18 cellular contexts compared by ENCODE assay signal in genomic region chr11:62129610-62130497, GRCh38.
"Had no signal": no experiment of that assay in that cellular context is flagged by ENCODE, and none has a peak within 500 bp of the region (broad histone marks: within the 10 kb centered on the region; RNA-seq: fewer than 3 reads in every experiment).

No MANE protein-coding gene starts in this region.

- H3K9me3 Mint-ChIP-seq: activated B cell treated with CpG ODN at 0.5 μM for 24 hours; naive thymus-derived CD4-positive, alpha-beta T cell had no signal

- ATAC-seq: body of pancreas; gastrocnemius medialis; naive thymus-derived CD4-positive, alpha-beta T cell had no signal

- H3K4me1 ChIP-seq: uterus had no signal

- H3K27ac Mint-ChIP-seq: activated B cell treated with CpG ODN at 0.5 μM for 24 hours, progenitor cell of endocrine pancreas had no signal

- H3K4me3 ChIP-seq: body of pancreas, gastrocnemius medialis, transverse colon, uterus had no signal

- H3K4me3 Mint-ChIP-seq: activated B cell treated with CpG ODN at 0.5 μM for 24 hours; naive thymus-derived CD4-positive, alpha-beta T cell had no signal

- H3K36me3 ChIP-seq: uterus had no signal

- H3K27me3 Mint-ChIP-seq: activated B cell treated with CpG ODN at 0.5 μM for 24 hours; naive thymus-derived CD4-positive, alpha-beta T cell; progenitor cell of endocrine pancreas had no signal

- H3K27me3 ChIP-seq: body of pancreas, dorsolateral prefrontal cortex, gastrocnemius medialis, transverse colon, uterus had no signal

- H3K9me3 ChIP-seq: body of pancreas, gastrocnemius medialis, transverse colon, uterus had no signal

- H3K27ac ChIP-seq: body of pancreas, gastrocnemius medialis, transverse colon, uterus had no signal

- DNase-seq: activated B cell treated with CpG ODN at 0.5 μM for 24 hours; activated naive CD4-positive, alpha-beta T cell treated with Interleukin-2 at 50 U/mL for 16 hours; caudate nucleus; gastrocnemius medialis; kidney glomerular epithelial cell; mesenchymal stem cell; naive thymus-derived CD4-positive, alpha-beta T cell; nucleus accumbens; stimulated activated CD4-positive, alpha-beta T cell treated with anti-CD3 and anti-CD28 coated beads, Interleukin-12 subunit alpha, Interleukin-12 subunit beta, amount 100 ng/mL, for 4 hours; stimulated activated CD4-positive, alpha-beta T cell treated with anti-CD3 and anti-CD28 coated beads, Interleukin-2, amount 100 ng/mL, for 24 hours; stimulated activated naive CD4-positive, alpha-beta T cell treated with Interleukin-2 at 50 U/mL for 16 hours; T-helper 1 cell; T-helper 9 cell; transverse colon had no signal
